In genomic region chr6:75934643-75935472, GRCh38 we compare ENCODE assay signal across 8 cellular contexts.
A peak's percentile ranks its signal among the peaks of the same experiment; 100 is the strongest.
DNase-seq lines count a peak whose midpoint lies in the region; TF ChIP-seq lines count a peak whose summit lies in the region.

No MANE protein-coding gene starts in this region.

- H3K27me3 ChIP-seq in HAP-1 (ENCODE audit: low read depth) (0 out of 2 replicates have a peak, but pooled peaks cover 2% of the 10 kb centered on the region), breast epithelium (no peaks in the 10 kb centered on the region), skeletal muscle tissue (ENCODE audit: control insufficient read depth in 3 of 3, insufficient read depth in 3 of 3, low read length in 3 of 3) (peaks cover 0 to 3% (median 2%) of the 10 kb centered on the region in 3 donors)

- intact Hi-C loops in breast epithelium (cut with DNase I; ENCODE audit: low total_unique reads): no loop called here

- peak overlapping the region; percentile 64 for H3K4me3 Mint-ChIP-seq in activated naive CD4-positive, alpha-beta T cell treated with anti-CD3 and anti-CD28 coated beads, Interleukin-2, amount 50 U/mL, for 24 hours

- H3K4me1 ChIP-seq in HAP-1 (peaks cover 12% of the 10 kb centered on the region), breast epithelium (no peaks in the 10 kb centered on the region), skeletal muscle tissue (ENCODE audit: control insufficient read depth in 3 of 3, insufficient read depth in 3 of 3, low read length in 3 of 3) (peaks cover 4 to 9% (median 8%) of the 10 kb centered on the region in 3 donors)

- no peaks in the 10 kb centered on the region for H3K36me3 Mint-ChIP-seq in activated naive CD4-positive, alpha-beta T cell treated with anti-CD3 and anti-CD28 coated beads, Interleukin-2, amount 50 U/mL, for 24 hours

- H3K27me3 Mint-ChIP-seq in activated naive CD4-positive, alpha-beta T cell treated with anti-CD3 and anti-CD28 coated beads, Interleukin-2, amount 50 U/mL, for 24 hours: peaks cover 13% of the 10 kb centered on the region

- H3K27ac Mint-ChIP-seq in activated naive CD4-positive, alpha-beta T cell treated with anti-CD3 and anti-CD28 coated beads, Interleukin-2, amount 50 U/mL, for 24 hours: no peak overlapping the region

- H3K36me3 ChIP-seq in HAP-1 (replicated peaks): no peaks in the 10 kb centered on the region
- H3K36me3 ChIP-seq in breast epithelium: no peaks in the 10 kb centered on the region
- H3K36me3 ChIP-seq in skeletal muscle tissue (ENCODE audit: control insufficient read depth in 3 of 3, insufficient read depth in 3 of 3, low read length in 3 of 3): no peaks in the 10 kb centered on the region

- no peak overlapping the region for H3K27ac ChIP-seq in breast epithelium
- H3K27ac ChIP-seq in skeletal muscle tissue (ENCODE audit: low read depth, low read length): no peak overlapping the region

- H3K4me3 ChIP-seq in HAP-1 (peak overlapping the region; percentile 18), breast epithelium (peak overlapping the region; percentile 25 to 61 (median 41)), skeletal muscle tissue (ENCODE audit: low read length in 3 of 3) (peak overlapping the region; percentile 55 to 75 (median 73))

- H3K9me3 Mint-ChIP-seq in activated naive CD4-positive, alpha-beta T cell treated with anti-CD3 and anti-CD28 coated beads, Interleukin-2, amount 50 U/mL, for 24 hours: no peaks in the 10 kb centered on the region

- TF ChIP-seq POLR2A in breast epithelium (IDR thresholded peaks at IDR 0.05): no peak

- TF ChIP-seq CTCF in LNCAP (IDR thresholded peaks at IDR 0.05): peak; percentile 73
- peak in 2 of 3 donors; percentile 62 to 64 for TF ChIP-seq CTCF in breast epithelium (IDR thresholded peaks at IDR 0.05)

- in situ Hi-C loops in HAP-1 (cut with MboI; ENCODE audit: low sequenced_read_pairs): loop anchor here (5.0 to 25.0 kb wide), 2 partner anchors 232 to 1527 kb away; partner anchors contain the start of gene HTR1B

- no peak for DNase-seq in activated naive CD4-positive, alpha-beta T cell treated with Interleukin-2 at 50 U/mL for 16 hours
- peak; percentile 64 to 82 for DNase-seq in HAP-1 (ENCODE audit: low spot score in 2 of 2)
- DNase-seq in RPMI8226: peak; percentile 69
- no peak for DNase-seq in breast epithelium (ENCODE audit: low spot score in 2 of 2)
- DNase-seq in iPS-NIHi7 (ENCODE audit: extremely low spot score): peak; percentile 77

- H3K9me3 ChIP-seq in HAP-1 (no peaks in the 10 kb centered on the region), breast epithelium (no peaks in the 10 kb centered on the region), skeletal muscle tissue (ENCODE audit: control insufficient read depth in 3 of 3, low read length in 3 of 3) (no peaks in the 10 kb centered on the region)

- H3K4me1 Mint-ChIP-seq in activated naive CD4-positive, alpha-beta T cell treated with anti-CD3 and anti-CD28 coated beads, Interleukin-2, amount 50 U/mL, for 24 hours: peaks cover 9% of the 10 kb centered on the region

- peak overlapping the region; percentile 35 to 69 (median 61) for H3K9ac ChIP-seq in skeletal muscle tissue (ENCODE audit: low read depth in 1 of 3, low read length in 3 of 3)

Comparison
In these comparisons a context has a peak if more than half of its experiments do, and no peak if none do; other contexts are left out.
1. DNase-seq: peak in HAP-1 (2 of 2), RPMI8226 (single experiment) and iPS-NIHi7 (single experiment); none in activated naive CD4-positive, alpha-beta T cell treated with Interleukin-2 at 50 U/mL for 16 hours (single experiment) and breast epithelium (0 of 2).
2. H3K4me3 ChIP-seq: peak in every context shown above with its lines; median percentile 73 in skeletal muscle tissue; 41 in breast epithelium; 18 in HAP-1.